Comparison of ENCODE assay signal across 22 cellular contexts in the genomic region with DNA sequence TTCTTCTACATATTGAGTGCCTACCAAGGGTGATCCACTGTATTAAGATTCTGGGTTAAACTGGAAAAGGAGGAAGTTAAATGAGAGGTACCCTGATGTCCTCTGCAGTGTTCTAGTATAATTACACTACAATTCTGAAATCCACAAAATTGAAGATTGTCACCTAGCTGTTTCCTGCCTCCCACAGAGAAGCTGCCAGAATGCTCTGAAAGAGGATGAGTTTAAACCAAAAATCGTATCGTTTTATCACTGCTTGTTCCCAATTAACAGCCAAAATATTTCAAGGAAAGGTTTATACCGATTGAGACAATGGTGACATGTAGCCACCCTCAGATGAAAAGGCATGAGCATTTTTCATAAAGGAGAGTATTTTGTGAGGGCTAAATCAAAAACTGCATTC.
"Had no signal": no experiment of that assay in that cellular context is flagged by ENCODE, and none has a peak within 500 bp of the region (broad histone marks: within the 10 kb centered on the region; RNA-seq: fewer than 3 reads in every experiment).

No MANE protein-coding gene starts in this region.

- H3K4me3 Mint-ChIP-seq: naive thymus-derived CD4-positive, alpha-beta T cell; natural killer cell treated with Interleukin-12 subunit alpha and Interleukin-12 subunit beta and Interleukin-15 and Interleukin-18, amount 100 ng/mL, for 72 hours; stimulated activated effector memory CD8-positive, alpha-beta T cell treated with anti-CD3 and anti-CD28 coated beads, Interleukin-12 subunit alpha, Interleukin-12 subunit beta, amount 100 ng/mL, for 72 hours; stimulated activated naive CD8-positive, alpha-beta T cell treated with anti-CD3 and anti-CD28 coated beads, Interleukin-15, Interleukin-2, amounts not matched to agents 100 ng/mL and 50 ng/mL, for 24 hours had no signal

- H3K4me3 ChIP-seq: left ventricle myocardium inferior, lung, mucosa of descending colon, ovary, skin epidermis, spleen, suprapubic skin, thoracic aorta, tibial artery, upper lobe of right lung had no signal

- H3K9me3 ChIP-seq: left ventricle myocardium inferior, mucosa of descending colon, ovary, spleen, suprapubic skin, thoracic aorta, tibial artery, upper lobe of right lung had no signal

- DNase-seq: left ventricle myocardium inferior; midbrain; mucosa of descending colon; naive thymus-derived CD4-positive, alpha-beta T cell; ovary; retina; right cardiac atrium; spleen; stimulated activated CD4-positive, alpha-beta T cell treated with anti-CD3 and anti-CD28 coated beads, Interleukin-4, amount 100 ng/mL, for 24 hours; stimulated activated naive CD4-positive, alpha-beta T cell; tibial artery; upper lobe of right lung had no signal

- ATAC-seq: mucosa of descending colon; naive thymus-derived CD4-positive, alpha-beta T cell; natural killer cell treated with Interleukin-12 subunit alpha and Interleukin-12 subunit beta and Interleukin-15 and Interleukin-18, amount 100 ng/mL, for 72 hours; right cardiac atrium; sciatic nerve; stimulated activated effector memory CD8-positive, alpha-beta T cell treated with anti-CD3 and anti-CD28 coated beads, Interleukin-12 subunit alpha, Interleukin-12 subunit beta, amount 100 ng/mL, for 72 hours; upper lobe of right lung had no signal

- H3K27ac ChIP-seq: left ventricle myocardium inferior, ovary, skin epidermis, spleen, suprapubic skin, thoracic aorta, tibial artery, upper lobe of right lung had no signal

- H3K36me3 ChIP-seq: left ventricle myocardium inferior, ovary, spleen, suprapubic skin, thoracic aorta, tibial artery, upper lobe of right lung had no signal

- H3K4me1 ChIP-seq: left ventricle myocardium inferior, spleen, tibial artery, upper lobe of right lung had no signal

- H3K4me1 Mint-ChIP-seq: stimulated activated effector memory CD8-positive, alpha-beta T cell treated with anti-CD3 and anti-CD28 coated beads, Interleukin-12 subunit alpha, Interleukin-12 subunit beta, amount 100 ng/mL, for 72 hours had no signal

- H3K27me3 ChIP-seq: ovary, spleen, suprapubic skin, tibial artery, upper lobe of right lung had no signal

- H3K9me3 Mint-ChIP-seq: natural killer cell treated with Interleukin-12 subunit alpha and Interleukin-12 subunit beta and Interleukin-15 and Interleukin-18, amount 100 ng/mL, for 72 hours; stimulated activated effector memory CD8-positive, alpha-beta T cell treated with anti-CD3 and anti-CD28 coated beads, Interleukin-12 subunit alpha, Interleukin-12 subunit beta, amount 100 ng/mL, for 72 hours; stimulated activated naive CD8-positive, alpha-beta T cell treated with anti-CD3 and anti-CD28 coated beads, Interleukin-15, Interleukin-2, amounts not matched to agents 100 ng/mL and 50 ng/mL, for 24 hours had no signal

- H3K27me3 Mint-ChIP-seq: naive thymus-derived CD4-positive, alpha-beta T cell; natural killer cell treated with Interleukin-12 subunit alpha and Interleukin-12 subunit beta and Interleukin-15 and Interleukin-18, amount 100 ng/mL, for 72 hours; progenitor cell of endocrine pancreas; stimulated activated naive CD8-positive, alpha-beta T cell treated with anti-CD3 and anti-CD28 coated beads, Interleukin-15, Interleukin-2, amounts not matched to agents 100 ng/mL and 50 ng/mL, for 24 hours had no signal

- H3K36me3 Mint-ChIP-seq: natural killer cell treated with Interleukin-12 subunit alpha and Interleukin-12 subunit beta and Interleukin-15 and Interleukin-18, amount 100 ng/mL, for 72 hours had no signal

- H3K27ac Mint-ChIP-seq: naive thymus-derived CD4-positive, alpha-beta T cell; progenitor cell of endocrine pancreas; stimulated activated effector memory CD8-positive, alpha-beta T cell treated with anti-CD3 and anti-CD28 coated beads, Interleukin-12 subunit alpha, Interleukin-12 subunit beta, amount 100 ng/mL, for 72 hours; stimulated activated naive CD8-positive, alpha-beta T cell treated with anti-CD3 and anti-CD28 coated beads, Interleukin-15, Interleukin-2, amounts not matched to agents 100 ng/mL and 50 ng/mL, for 24 hours had no signal

- FAIRE-seq: urothelium cell line had no signal
